ENCODE assay signal across 18 cellular contexts in genomic region chr10:119500138-119500795, GRCh38. TPM values are rescaled to one million over a fixed set of nuclear protein-coding genes. Genes with fewer than 3 reads are reported as not detected.
DNase-seq lines count a peak whose midpoint lies in the region; ATAC-seq, FAIRE-seq and TF ChIP-seq lines count a peak whose summit lies in the region.
"Had no signal": no experiment of that assay in that cellular context is flagged by ENCODE, and none has a peak within 500 bp of the region (broad histone marks: within the 10 kb centered on the region; RNA-seq: fewer than 3 reads in every experiment).

No MANE protein-coding gene starts in this region.

- H3K4me1 ChIP-seq in HepG2 (ENCODE audit: insufficient read depth, low read length) (peaks cover 70% of the 10 kb centered on the region), right lobe of liver (no peaks in the 10 kb centered on the region), thymus (ENCODE audit: control insufficient read depth, insufficient read depth, low read length) (peaks cover 58% of the 10 kb centered on the region), left lung (no peaks in the 10 kb centered on the region)
- H3K4me1 ChIP-seq: uterus had no signal

- H3K4me1 Mint-ChIP-seq in activated CD4-positive, alpha-beta memory T cell treated with anti-CD3 and anti-CD28 coated beads for 36 hours (ENCODE audit: low read depth) = peaks cover 84% of the 10 kb centered on the region
- H3K4me1 Mint-ChIP-seq in endothelial cell (ENCODE audit: unreplicated experiment) = peaks cover 21% of the 10 kb centered on the region
- H3K4me1 Mint-ChIP-seq in HFFc6 (ENCODE audit: low read depth) = peaks cover 11% of the 10 kb centered on the region

- DNase-seq in HepG2 (ENCODE audit: low spot score) (no peak), right lobe of liver (no peak), endothelial cell (ENCODE audit: low spot score) (no peak), left lung (no peak), HFFc6 (no peak), GM10248 (ENCODE audit: extremely low spot score) (no peak)
- no peak for DNase-seq in activated CD4-positive, alpha-beta memory T cell treated with anti-CD3 and anti-CD28 coated beads for 36 hours
- DNase-seq: activated effector memory CD4-positive, alpha-beta T cell treated with Interleukin-2 at 50 U/mL for 16 hours; erythroblast; GOT3; left ventricle myocardium superior; NCI-H146; NCI-H226; ovary; uterus had no signal

- H3K9me3 Mint-ChIP-seq in activated CD4-positive, alpha-beta memory T cell treated with anti-CD3 and anti-CD28 coated beads for 36 hours = no peaks in the 10 kb centered on the region
- H3K9me3 Mint-ChIP-seq in endothelial cell (ENCODE audit: unreplicated experiment) = no peaks in the 10 kb centered on the region
- H3K9me3 Mint-ChIP-seq in HFFc6 = no peaks in the 10 kb centered on the region

- H3K79me2 ChIP-seq in HepG2 (ENCODE audit: insufficient read depth, low read length) = no peaks in the 10 kb centered on the region

- H3K36me3 ChIP-seq in HepG2 (replicated peaks in 1 of 2; ENCODE audit: control insufficient read depth in 1 of 2, insufficient read depth in 2 of 2, low read length in 2 of 2) (no peaks in the 10 kb centered on the region), right lobe of liver (no peaks in the 10 kb centered on the region), thymus (ENCODE audit: control insufficient read depth, insufficient read depth) (peaks cover 29% of the 10 kb centered on the region), left lung (no peaks in the 10 kb centered on the region)
- H3K36me3 ChIP-seq: ovary, uterus had no signal

- TF ChIP-seq CTCF in HepG2 (CRISPR knock-in tag; IDR thresholded peaks at IDR 0.05) (no peak), right lobe of liver (IDR thresholded peaks at IDR 0.05) (no peak), endothelial cell (IDR thresholded peaks at IDR 0.05; ENCODE audit: unreplicated experiment) (no peak), left lung (IDR thresholded peaks at IDR 0.05) (no peak), HFFc6 (IDR thresholded peaks at IDR 0.05) (no peak), GM10248 (IDR thresholded peaks at IDR 0.05; ENCODE audit: control extremely low read depth, extremely low read depth, low read depth, missing control alignments) (no peak)

- H3K27me3 ChIP-seq in HepG2 (ENCODE audit: control insufficient read depth in 1 of 2, insufficient read depth in 2 of 2, low read length in 2 of 2) = no peaks in the 10 kb centered on the region; a peak in 1 of 5 replicates
- H3K27me3 ChIP-seq in right lobe of liver = no peaks in the 10 kb centered on the region
- H3K27me3 ChIP-seq in thymus (ENCODE audit: control insufficient read depth, insufficient read depth) = no peaks in the 10 kb centered on the region
- H3K27me3 ChIP-seq in left lung = peaks cover 0 to 10% of the 10 kb centered on the region in 2 donors
- H3K27me3 ChIP-seq: ovary, uterus had no signal

- intact Hi-C loops in HepG2 (cut with micrococcal nuclease; ENCODE audit: unreplicated experiment) = no loop called here
- intact Hi-C loops in right lobe of liver (cut with DNase I) = no loop called here
- intact Hi-C loops in activated CD4-positive, alpha-beta memory T cell treated with anti-CD3 and anti-CD28 coated beads for 36 hours (cut with micrococcal nuclease) = loop anchor here (5.0 kb wide), 2 partner anchors 152 to 372 kb away; partner anchors contain the start of genes BAG3 and MCMBP
- intact Hi-C loops in left lung (cut with DNase I) = no loop called here

- H3K9me3 ChIP-seq in HepG2 (ENCODE audit: low read length) (no peaks in the 10 kb centered on the region), right lobe of liver (no peaks in the 10 kb centered on the region), thymus (ENCODE audit: control insufficient read depth) (no peaks in the 10 kb centered on the region), left lung (no peaks in the 10 kb centered on the region)
- H3K9me3 ChIP-seq: ovary, uterus had no signal

- H3K4me3 ChIP-seq in HepG2 (replicated peaks in 1 of 3; ENCODE audit: insufficient read depth in 1 of 3, low read depth in 2 of 3, low read length in 3 of 3) (no peak overlapping the region), right lobe of liver (no peak overlapping the region), thymus (ENCODE audit: low read length) (no peak overlapping the region), left lung (no peak overlapping the region)
- H3K4me3 ChIP-seq: coronary artery, ovary, uterus had no signal

- in situ Hi-C loops in HepG2 (cut with HindIII; ENCODE audit: extremely low pct_ligation_motif_present, low pct_unique_long_range_greater_than_20kb) = loop anchor here (5.0 kb wide), 1 partner anchor 42 kb away; the partner anchor contains the start of gene RGS10

- H3K4me3 Mint-ChIP-seq in activated CD4-positive, alpha-beta memory T cell treated with anti-CD3 and anti-CD28 coated beads for 36 hours = no peak overlapping the region
- H3K4me3 Mint-ChIP-seq in endothelial cell (ENCODE audit: unreplicated experiment) (peak overlapping the region; percentile 4), HFFc6 (no peak overlapping the region)

- peaks cover 54% of the 10 kb centered on the region for H3K36me3 Mint-ChIP-seq in activated CD4-positive, alpha-beta memory T cell treated with anti-CD3 and anti-CD28 coated beads for 36 hours
- no peaks in the 10 kb centered on the region for H3K36me3 Mint-ChIP-seq in endothelial cell (ENCODE audit: low read depth, unreplicated experiment)
- H3K36me3 Mint-ChIP-seq in HFFc6 (ENCODE audit: low read depth) = peaks cover 9% of the 10 kb centered on the region; the same call in 1 of the 2 replicates

- ATAC-seq in HepG2 = no peak
- ATAC-seq in right lobe of liver = no peak
- ATAC-seq in left lung = no peak
- ATAC-seq: left ventricle myocardium superior, sciatic nerve had no signal

- no TSS peak for BruUV-seq in HepG2 (replicated peaks; lab: Mats Ljungman, UMichigan)

- H2AFZ ChIP-seq in HepG2 (ENCODE audit: low read length) = no peak overlapping the region

- FAIRE-seq in HepG2 (lab: Jason Lieb, UNC) = no peak

- TF ChIP-seq RAD21 in HepG2 (CRISPR knock-in tag; IDR thresholded peaks at IDR 0.05) = no peak

- no peak for TF ChIP-seq EP300 in HepG2 (IDR thresholded peaks at IDR 0.05; ENCODE audit: low read depth in 2 of 2, low read length in 2 of 2)
- TF ChIP-seq EP300 in HepG2 (CRISPR knock-in tag; IDR thresholded peaks at IDR 0.05; ENCODE audit: borderline replicate concordance) = no peak

- H3K9ac ChIP-seq in HepG2 (ENCODE audit: insufficient read depth, low read depth, low read length) = no peak overlapping the region

- POLR2A ChIA-PET in HepG2 (lab: Yijun Ruan, JAX) = no interaction called here
- POLR2A ChIA-PET in activated CD4-positive, alpha-beta memory T cell treated with anti-CD3 and anti-CD28 coated beads for 36 hours (lab: Charles Lee) = interaction anchor here (1.9 kb wide), 2 partner anchors 18 to 43 kb away, joined by 7 read pairs; partner anchors contain the start of gene RGS10
- POLR2A ChIA-PET in GM10248 (lab: Yijun Ruan, JAX) = interaction anchor here (0.5 to 0.6 kb wide), 2 partner anchors 19 to 30 kb away, joined by 3 to 7 read pairs; no protein-coding TSS in a partner anchor

- H3K27ac Mint-ChIP-seq in activated CD4-positive, alpha-beta memory T cell treated with anti-CD3 and anti-CD28 coated beads for 36 hours = peak overlapping the region; percentile 47
- H3K27ac Mint-ChIP-seq in endothelial cell (ENCODE audit: unreplicated experiment) (no peak overlapping the region), HFFc6 (no peak overlapping the region)

- 86% methylated on average over 8 of the region's 8 CpGs for WGBS in HepG2 (ENCODE audit: low lambda C conversion rate)
- 45% methylated on average over 7 of the region's 8 CpGs for WGBS in right lobe of liver (ENCODE audit: insufficient coverage, low coverage, low lambda C conversion rate, missing lambda C conversion rate)
- WGBS in thymus = 83% methylated on average over 8 of the region's 8 CpGs

- H3K27me3 Mint-ChIP-seq in activated CD4-positive, alpha-beta memory T cell treated with anti-CD3 and anti-CD28 coated beads for 36 hours = no peaks in the 10 kb centered on the region
- peaks cover 4% of the 10 kb centered on the region for H3K27me3 Mint-ChIP-seq in endothelial cell (ENCODE audit: unreplicated experiment)
- H3K27me3 Mint-ChIP-seq in HFFc6 (ENCODE audit: insufficient read depth) = peaks cover 5% of the 10 kb centered on the region

- CTCF ChIA-PET in HepG2 (lab: Yijun Ruan, JAX; ENCODE audit: low intra/inter-chr PET ratio, low total read pairs) (no interaction called here), GM10248 (lab: Yijun Ruan, JAX) (interaction anchor here (1.0 to 2.2 kb wide), 7 partner anchors 10 to 301 kb away, joined by 3 to 10 read pairs (median 5); no protein-coding TSS in a partner anchor)
- CTCF ChIA-PET in activated CD4-positive, alpha-beta memory T cell treated with anti-CD3 and anti-CD28 coated beads for 36 hours (lab: Charles Lee) = interaction anchor here (0.9 to 3.9 kb wide), 4 partner anchors 11 to 55 kb away, joined by 3 to 29 read pairs (median 4); partner anchors contain the start of gene RGS10

- H4K20me1 ChIP-seq in HepG2 (ENCODE audit: insufficient read depth, low read length) = no peaks in the 10 kb centered on the region

- TF ChIP-seq POLR2A in HepG2 (IDR thresholded peaks at IDR 0.05; ENCODE audit: insufficient read depth in 1 of 2, low read depth in 2 of 2, low read length in 2 of 2) (no peak), right lobe of liver (IDR thresholded peaks at IDR 0.05) (no peak)

- H3K27ac ChIP-seq in HepG2 (ENCODE audit: extremely low read length, insufficient read depth, low read length) (no peak overlapping the region), right lobe of liver (no peak overlapping the region), thymus (ENCODE audit: low read depth) (peak overlapping the region; percentile 91), left lung (no peak overlapping the region)
- H3K27ac ChIP-seq: coronary artery, ovary, uterus had no signal

- H3K4me2 ChIP-seq in HepG2 (ENCODE audit: low read depth, low read length) = no peak overlapping the region

RNA-seq across cellular contexts. Expression of gene RGS10, which starts 42.3 kb away (rescaled TPM):
- 1.1 and 1.7 TPM in 2 replicates for total RNA-seq in HepG2 (2016; rRNA removed; fragmentation: Illumina TruSeq; extraction: Trizol)
- total RNA-seq in HepG2 (2016; cell fraction: cytosol; rRNA removed; fragmentation: Illumina TruSeq; extraction: Trizol; ENCODE audit: low read depth) = 2.3 and 4.0 TPM in 2 replicates
- 1.3 and 2.0 TPM in 2 replicates for total RNA-seq in HepG2 (2016; cell fraction: insoluble cytoplasmic fraction; rRNA removed; fragmentation: Illumina TruSeq; extraction: Trizol)
- 2.3 and 2.4 TPM in 2 replicates for total RNA-seq in HepG2 (2016; cell fraction: membrane; rRNA removed; fragmentation: Illumina TruSeq; extraction: Trizol)
- 0.78 and 1.1 TPM in 2 replicates for total RNA-seq in HepG2 (2016; cell fraction: nucleus; rRNA removed; fragmentation: Illumina TruSeq; extraction: Trizol)
- 4.1 and 5.1 TPM in 2 replicates for polyA plus RNA-seq in HepG2 (2011; rRNA removed)
- polyA plus RNA-seq in HepG2 (2011; cell fraction: cytosol; rRNA removed) = 2.9 and 4.0 TPM in 2 replicates
- polyA plus RNA-seq in HepG2 (2011; cell fraction: nucleus; rRNA removed) = 1.2 and 1.3 TPM in 2 replicates
- 1.4 and 3.1 TPM in 2 replicates for polyA plus RNA-seq in HepG2 (2012)
- 3.3 and 5.1 TPM in 2 replicates for polyA plus RNA-seq in HepG2 (2016; cell fraction: cytosol; fragmentation: Illumina TruSeq; extraction: Trizol; ENCODE audit: low read depth)
- polyA plus RNA-seq in HepG2 (2016; cell fraction: insoluble cytoplasmic fraction; fragmentation: Illumina TruSeq; extraction: Trizol; ENCODE audit: low read depth) = 2.4 and 3.6 TPM in 2 replicates
- 3.3 TPM in 2 replicates for polyA plus RNA-seq in HepG2 (2016; cell fraction: membrane; fragmentation: Illumina TruSeq; extraction: Trizol; ENCODE audit: low read depth)
- 0.67 and 1.8 TPM in 2 replicates for polyA plus RNA-seq in HepG2 (2016; cell fraction: nucleus; fragmentation: Illumina TruSeq; extraction: Trizol; ENCODE audit: insufficient read depth, low read depth)
- 1.3 and 2.3 TPM in 2 replicates for polyA minus RNA-seq in HepG2 (2011; rRNA and poly(A)+ RNA removed; ENCODE audit: low replicate concordance)
- polyA minus RNA-seq in HepG2 (2011; cell fraction: cytosol; rRNA and poly(A)+ RNA removed) = 1.3 and 2.1 TPM in 2 replicates
- polyA minus RNA-seq in HepG2 (2011; cell fraction: nucleus; rRNA and poly(A)+ RNA removed) = 0.99 and 1.8 TPM in 2 replicates
- total RNA-seq in right lobe of liver = 1 to 10 TPM in 5 of 6 experiments, under 1 TPM in 1; 0.95 to 5.2 (median 3.7) TPM
- 100 to 1,000 TPM; 158 to 173 TPM for total RNA-seq in activated CD4-positive, alpha-beta memory T cell treated with anti-CD3 and anti-CD28 coated beads for 36 hours
- 20.0 TPM for total RNA-seq in endothelial cell (ENCODE audit: unreplicated experiment)
- polyA plus RNA-seq in thymus = 304 TPM
- 10 to 100 TPM; 23.3 to 26.7 TPM for total RNA-seq in left lung
- total RNA-seq in HFFc6 (2021; fragmentation: NEBNext Ultra II Directional; extraction: Animal tissue kit (Norgen Biotek cat#: 25700)) = 10 to 100 TPM; 52.6 to 76.4 (median 71.3) TPM
